ENCODE assay signal across 22 cellular contexts in genomic region chr6:87903299-87903698, GRCh38.
A peak's percentile ranks its signal among the peaks of the same experiment; 100 is the strongest.
DNase-seq lines count a peak whose midpoint lies in the region; ATAC-seq, FAIRE-seq and TF ChIP-seq lines count a peak whose summit lies in the region.
"Had no signal": no experiment of that assay in that cellular context is flagged by ENCODE, and none has a peak within 500 bp of the region (broad histone marks: within the 10 kb centered on the region; RNA-seq: fewer than 3 reads in every experiment).

No MANE protein-coding gene starts in this region.

- peaks cover 50% of the 10 kb centered on the region for H3K4me1 ChIP-seq in OCI-LY1 (ENCODE audit: insufficient read depth, low read length, severe bottlenecking)
- H3K4me1 ChIP-seq in iPS-20b (ENCODE audit: insufficient read depth, low read length) = peaks cover 43% of the 10 kb centered on the region
- peaks cover 56% of the 10 kb centered on the region for H3K4me1 ChIP-seq in neuron (ENCODE audit: insufficient read depth, low read length)
- no peaks in the 10 kb centered on the region for H3K4me1 ChIP-seq in ovary (ENCODE audit: insufficient read depth)
- H3K4me1 ChIP-seq: BE2C had no signal

- H3K27ac ChIP-seq in OCI-LY1 (ENCODE audit: low read depth, low read length, poor library complexity, severe bottlenecking) = peak overlapping the region; percentile 87
- H3K27ac ChIP-seq in iPS-20b (ENCODE audit: low read length) = no peak overlapping the region
- no peak overlapping the region for H3K27ac ChIP-seq in ovary
- H3K27ac ChIP-seq: HL-60 had no signal

- no peak for ATAC-seq in GM18868 (IDR thresholded peaks at IDR 0.05; ENCODE audit: unreplicated experiment)

- H3K79me2 ChIP-seq in OCI-LY1 (ENCODE audit: insufficient read depth, low read length) = no peaks in the 10 kb centered on the region

- no peaks in the 10 kb centered on the region for H3K9me2 ChIP-seq in OCI-LY1 (ENCODE audit: low read depth, low read length)

- H3K4me3 Mint-ChIP-seq in activated T-helper 1 cell treated with anti-CD3 and anti-CD28 coated beads, Interleukin-12 subunit alpha, Interleukin-12 subunit beta, Interleukin-2, Interleukin-4 antibody, amounts not matched to agents 30 ng/mL and 10 ng/mL and 1 ng/mL, durations not matched to agents 14 hours and 24 hours and 36 hours = no peak overlapping the region
- H3K4me3 Mint-ChIP-seq: CD4-positive, alpha-beta memory T cell; H9; IgD-negative memory B cell had no signal

- H3K4me1 Mint-ChIP-seq in activated T-helper 1 cell treated with anti-CD3 and anti-CD28 coated beads, Interleukin-12 subunit alpha, Interleukin-12 subunit beta, Interleukin-2, Interleukin-4 antibody, amounts not matched to agents 30 ng/mL and 10 ng/mL and 1 ng/mL, durations not matched to agents 14 hours and 24 hours and 36 hours (ENCODE audit: low read depth) = peaks cover 14% of the 10 kb centered on the region

- TF ChIP-seq CTCF in OCI-LY1 (IDR thresholded peaks at IDR 0.05; ENCODE audit: low read length) (no peak), ovary (IDR thresholded peaks at IDR 0.05) (no peak)

- H4K20me1 ChIP-seq in OCI-LY1 (ENCODE audit: insufficient read depth, low read length) = no peaks in the 10 kb centered on the region

- TF ChIP-seq EP300 in ovary (IDR thresholded peaks at IDR 0.05) = no peak

- no peak overlapping the region for H3K4me2 ChIP-seq in OCI-LY1 (ENCODE audit: low read length)

- no peaks in the 10 kb centered on the region for H3K9me3 Mint-ChIP-seq in activated T-helper 1 cell treated with anti-CD3 and anti-CD28 coated beads, Interleukin-12 subunit alpha, Interleukin-12 subunit beta, Interleukin-2, Interleukin-4 antibody, amounts not matched to agents 30 ng/mL and 10 ng/mL and 1 ng/mL, durations not matched to agents 14 hours and 24 hours and 36 hours
- H3K9me3 Mint-ChIP-seq: CD4-positive, alpha-beta memory T cell; H9; IgD-negative memory B cell had no signal

- intact Hi-C loops in posterior vena cava (cut with DNase I) = no loop called here
- intact Hi-C loops in ovary (cut with DNase I) = no loop called here
- intact Hi-C loops in activated T-helper 1 cell treated with anti-CD3 and anti-CD28 coated beads, Interleukin-12 subunit alpha, Interleukin-12 subunit beta, Interleukin-2, Interleukin-4 antibody, amounts not matched to agents 30 ng/mL and 10 ng/mL and 1 ng/mL, durations not matched to agents 14 hours and 24 hours and 36 hours (cut with micrococcal nuclease) = no loop called here

- H3K36me3 ChIP-seq in OCI-LY1 (ENCODE audit: insufficient read depth, low read length) (no peaks in the 10 kb centered on the region), iPS-20b (ENCODE audit: insufficient read depth, low read depth, low read length) (no peaks in the 10 kb centered on the region), neuron (ENCODE audit: insufficient read depth, low read length) (no peaks in the 10 kb centered on the region), ovary (no peaks in the 10 kb centered on the region)
- H3K36me3 ChIP-seq: BE2C had no signal

- no peak overlapping the region for H2AFZ ChIP-seq in OCI-LY1 (ENCODE audit: low read length)
- H2AFZ ChIP-seq in neuron (ENCODE audit: low read depth, low read length) = no peak overlapping the region

- TF ChIP-seq POLR2A in ovary (IDR thresholded peaks at IDR 0.05) = no peak

- H3K27ac Mint-ChIP-seq in activated T-helper 1 cell treated with anti-CD3 and anti-CD28 coated beads, Interleukin-12 subunit alpha, Interleukin-12 subunit beta, Interleukin-2, Interleukin-4 antibody, amounts not matched to agents 30 ng/mL and 10 ng/mL and 1 ng/mL, durations not matched to agents 14 hours and 24 hours and 36 hours = no peak overlapping the region
- H3K27ac Mint-ChIP-seq: CD4-positive, alpha-beta memory T cell; IgD-negative memory B cell had no signal

- H3K9ac ChIP-seq in OCI-LY1 (ENCODE audit: low read length) = no peak overlapping the region
- H3K9ac ChIP-seq in iPS-20b (ENCODE audit: low read depth, low read length) = no peak overlapping the region

- H3K4me3 ChIP-seq in OCI-LY1 (ENCODE audit: low read depth, low read length, poor library complexity, severe bottlenecking) = no peak overlapping the region
- 0 out of 2 replicates have a peak overlapping the region, but pooled peaks have one; percentile 5 for H3K4me3 ChIP-seq in iPS-20b (ENCODE audit: low read length)
- H3K4me3 ChIP-seq in neuron (ENCODE audit: low read length) = peak overlapping the region; percentile 4
- no peak overlapping the region for H3K4me3 ChIP-seq in ovary

- peaks cover 22% of the 10 kb centered on the region for H3K27me3 Mint-ChIP-seq in activated T-helper 1 cell treated with anti-CD3 and anti-CD28 coated beads, Interleukin-12 subunit alpha, Interleukin-12 subunit beta, Interleukin-2, Interleukin-4 antibody, amounts not matched to agents 30 ng/mL and 10 ng/mL and 1 ng/mL, durations not matched to agents 14 hours and 24 hours and 36 hours (ENCODE audit: insufficient read depth)

- no peak for DNase-seq in GM18507 (ENCODE audit: extremely low spot score, insufficient read length, low read depth)
- DNase-seq in posterior vena cava (ENCODE audit: low spot score) = no peak
- no peak for DNase-seq in ovary
- DNase-seq in activated T-helper 1 cell treated with anti-CD3 and anti-CD28 coated beads, Interleukin-12 subunit alpha, Interleukin-12 subunit beta, Interleukin-2, Interleukin-4 antibody, amounts not matched to agents 30 ng/mL and 10 ng/mL and 1 ng/mL, durations not matched to agents 14 hours and 24 hours and 36 hours (ENCODE audit: low spot score) = no peak
- DNase-seq: BE2C; CD4-positive, alpha-beta memory T cell; DMS153; EL; H9; MM.1S; NCI-H1092; NCI-H146; NCI-H2081 treated with DMSO at 0.1 percent for 48 hours; NCI-H510A; NCI-H82 had no signal

- H3F3A ChIP-seq in OCI-LY1 (ENCODE audit: insufficient read depth, low read length) = no peaks in the 10 kb centered on the region

- WGBS in ovary, 3 donors = 86 to 89% (median 88%) methylated on average over 11 of the region's 11 CpGs

- peak; percentile 33 for FAIRE-seq in GM18507 (lab: Jason Lieb, UNC)
- FAIRE-seq: A204.1 had no signal

- no peaks in the 10 kb centered on the region for H3K27me3 ChIP-seq in OCI-LY1 (ENCODE audit: insufficient read depth, low read length)
- H3K27me3 ChIP-seq in iPS-20b (ENCODE audit: insufficient read depth, low read length) = no peaks in the 10 kb centered on the region
- no peaks in the 10 kb centered on the region for H3K27me3 ChIP-seq in neuron (ENCODE audit: insufficient read depth, low read length)
- H3K27me3 ChIP-seq in ovary = no peaks in the 10 kb centered on the region
- H3K27me3 ChIP-seq: BE2C had no signal

- no peaks in the 10 kb centered on the region for H3K36me3 Mint-ChIP-seq in activated T-helper 1 cell treated with anti-CD3 and anti-CD28 coated beads, Interleukin-12 subunit alpha, Interleukin-12 subunit beta, Interleukin-2, Interleukin-4 antibody, amounts not matched to agents 30 ng/mL and 10 ng/mL and 1 ng/mL, durations not matched to agents 14 hours and 24 hours and 36 hours (ENCODE audit: low read depth)
- H3K36me3 Mint-ChIP-seq: CD4-positive, alpha-beta memory T cell had no signal

- no peaks in the 10 kb centered on the region for H3K9me3 ChIP-seq in OCI-LY1 (ENCODE audit: low read length)
- H3K9me3 ChIP-seq in iPS-20b (ENCODE audit: insufficient read depth, low read depth, low read length) = no peaks in the 10 kb centered on the region
- no peaks in the 10 kb centered on the region for H3K9me3 ChIP-seq in neuron (ENCODE audit: low read length)
- H3K9me3 ChIP-seq in ovary = no peaks in the 10 kb centered on the region
- H3K9me3 ChIP-seq: BE2C had no signal

Comparison
In these comparisons a context has a peak if more than half of its experiments do, and no peak if none do; other contexts are left out.
1. H3K4me3 ChIP-seq: peak in iPS-20b (single experiment) and neuron (single experiment); none in OCI-LY1 (single experiment) and ovary (single experiment).